Comparison of ENCODE assay signal across 8 cellular contexts in the genomic region with DNA sequence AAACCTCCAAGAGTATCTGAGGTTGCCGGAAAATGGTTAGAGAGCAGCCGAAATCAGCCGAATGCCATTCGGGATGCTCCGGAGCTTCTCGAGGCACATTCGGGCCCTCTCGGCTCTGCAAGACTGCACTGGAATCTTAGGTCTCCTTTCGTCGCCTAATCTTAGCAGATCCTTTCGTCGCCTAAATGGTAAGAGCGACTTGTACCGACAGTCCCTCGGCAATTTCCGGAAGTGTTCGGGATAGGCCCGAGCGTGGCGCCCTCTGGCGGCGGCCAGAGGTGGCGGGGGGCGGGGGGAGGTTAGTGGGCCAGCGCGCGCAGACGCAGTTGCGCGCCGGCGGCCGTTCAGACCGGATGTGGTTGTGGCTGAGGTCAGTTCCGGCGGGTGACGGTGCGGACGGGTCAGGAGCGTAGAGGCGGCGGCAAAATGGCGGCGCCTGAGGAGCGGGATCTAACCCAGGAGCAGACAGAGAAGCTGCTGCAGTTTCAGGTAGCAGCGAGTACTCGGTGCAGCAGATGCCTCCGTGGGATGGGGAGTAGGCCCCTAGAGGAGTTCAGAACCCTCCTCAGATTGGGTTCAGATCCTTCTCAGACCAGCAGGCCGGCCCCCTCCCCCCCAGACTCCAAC. TPM values are rescaled to one million over a fixed set of nuclear protein-coding genes. Genes with fewer than 3 reads are reported as not detected.
DNase-seq lines count a peak whose midpoint lies in the region; ATAC-seq and TF ChIP-seq lines count a peak whose summit lies in the region.

Gene FAF2, plus strand, starts transcription at position 404 of the 627 bp plus-strand sequence. Its CDS starts 23 bp downstream, at position 427.

- TF ChIP-seq POLR2A in prostate gland (IDR thresholded peaks at IDR 0.05), result peak; percentile 64

- H3K27me3 ChIP-seq in prostate gland (replicated peaks; ENCODE audit: insufficient read depth), result no peaks in the 10 kb centered on the region

- ATAC-seq in GM18499 (IDR thresholded peaks at IDR 0.05; ENCODE audit: insufficient read depth, unreplicated experiment) (peak; percentile 95), HG02943 (IDR thresholded peaks at IDR 0.05; ENCODE audit: low read depth, unreplicated experiment) (peak; percentile 92), left ventricle myocardium superior (peak; percentile 99)

- peak; percentile 98 to 100 (median 100) for TF ChIP-seq CTCF in prostate gland (IDR thresholded peaks at IDR 0.05)

- H3K27ac ChIP-seq in angular gyrus (ENCODE audit: low read depth, low read length) (peak within 1 kb of the TSS; percentile 95), prostate gland (peak within 1 kb of the TSS; percentile 94 to 95), urinary bladder (ENCODE audit: low read depth) (peak within 1 kb of the TSS; percentile 93)

- H3K36me3 ChIP-seq in prostate gland (no peaks in the 10 kb centered on the region), urinary bladder (ENCODE audit: insufficient read depth) (peaks cover under 1% of the 10 kb centered on the region)

- H3K4me1 ChIP-seq in prostate gland (replicated peaks) (peaks cover 11% of the 10 kb centered on the region), urinary bladder (ENCODE audit: insufficient read depth) (no peaks in the 10 kb centered on the region)

- no peaks in the 10 kb centered on the region for H3K9me3 ChIP-seq in prostate gland

- H3K4me3 ChIP-seq in prostate gland, result peak within 1 kb of the TSS; percentile 92
- peak within 1 kb of the TSS; percentile 76 for H3K4me3 ChIP-seq in urinary bladder (ENCODE audit: low read depth, low read length)

- DNase-seq in NCI-H187 (lab: John Stamatoyannopoulos, UW) (peak; percentile 95 to 96), T-helper 2 cell (peak; percentile 93 to 99 (median 97)), left ventricle myocardium superior (peak; percentile 98), prostate gland (ENCODE audit: low spot score) (peak; percentile 96)

- WGBS in prostate gland, result 0% methylated on average over 47 of the region's 49 CpGs
- WGBS in urinary bladder, result under 1% methylated on average over 49 of the region's 49 CpGs

- intact Hi-C loops in left ventricle myocardium superior (cut with micrococcal nuclease), result no loop called here
- intact Hi-C loops in prostate gland (cut with DNase I), result loop anchor here (2.0 kb wide), 2 partner anchors 31 to 89 kb away; partner anchors contain the start of genes CLTB and RNF44

RNA-seq across cellular contexts. Expression of gene FAF2, which starts in this region (rescaled TPM):
- total RNA-seq in left ventricle myocardium superior, result 16.2 TPM
- 10 to 100 TPM; 36.8 to 43.5 TPM for total RNA-seq in prostate gland
- 43.4 TPM for total RNA-seq in urinary bladder
- 21.0 TPM for polyA plus RNA-seq in urinary bladder

Comparison
In these comparisons a context has a peak if more than half of its experiments do, and no peak if none do; other contexts are left out.
1. Peak in every context shown above with its lines: DNase-seq, ATAC-seq, H3K4me3 ChIP-seq and H3K27ac ChIP-seq.